In genomic region chr1:2559509-2560298, GRCh38 we compare ENCODE assay signal across 24 cellular contexts. TPM values are rescaled to one million over a fixed set of nuclear protein-coding genes. Genes with fewer than 3 reads are reported as not detected.
DNase-seq lines count a peak whose midpoint lies in the region; ATAC-seq and TF ChIP-seq lines count a peak whose summit lies in the region.
"Had no signal": no experiment of that assay in that cellular context is flagged by ENCODE, and none has a peak within 500 bp of the region (broad histone marks: within the 10 kb centered on the region; RNA-seq: fewer than 3 reads in every experiment).

No MANE protein-coding gene starts in this region.

- no peaks in the 10 kb centered on the region for H3K36me3 ChIP-seq in BLaER1
- H3K36me3 ChIP-seq in right lobe of liver, result peaks cover 0 to 9% (median under 1%) of the 10 kb centered on the region in 4 donors
- H3K36me3 ChIP-seq in ascending aorta, result peaks cover 0 to 10% of the 10 kb centered on the region in 2 donors

- WGBS in right lobe of liver (ENCODE audit: insufficient coverage, low coverage, low lambda C conversion rate, missing lambda C conversion rate), result 93% methylated on average over 3 of the region's 35 CpGs

- peak overlapping the region; percentile 92; the same call in 1 of the 2 replicates for H3K4me2 ChIP-seq in BLaER1

- ATAC-seq in activated T-helper 17 cell treated with anti-CD3 and anti-CD28 coated beads, Interleukin-2, amount 50 U/mL, for 72 hours (replicated peaks), result no peak
- ATAC-seq in right lobe of liver, result no peak
- ATAC-seq: T-cell had no signal

- H3K9me3 Mint-ChIP-seq in CD14-positive monocyte, result peaks cover 0 to 3% (median 0%) of the 10 kb centered on the region in 7 donors
- no peaks in the 10 kb centered on the region for H3K9me3 Mint-ChIP-seq in activated T-helper 17 cell treated with anti-CD3 and anti-CD28 coated beads, Interleukin-2, amount 50 U/mL, for 72 hours
- H3K9me3 Mint-ChIP-seq: T-cell had no signal

- H3K27me3 ChIP-seq in BLaER1, result no peaks in the 10 kb centered on the region
- no peaks in the 10 kb centered on the region for H3K27me3 ChIP-seq in right lobe of liver
- H3K27me3 ChIP-seq in ascending aorta, result no peaks in the 10 kb centered on the region
- H3K27me3 ChIP-seq: Peyer's patch had no signal

- no peaks in the 10 kb centered on the region for H4K20me1 ChIP-seq in BLaER1

- H3K4me1 ChIP-seq in BLaER1 (peaks cover 95% of the 10 kb centered on the region), right lobe of liver (peaks cover 0 to 12% (median 0%) of the 10 kb centered on the region in 4 donors), ascending aorta (peaks cover 0 to 16% of the 10 kb centered on the region in 2 donors)
- H3K4me1 ChIP-seq: Caco-2 had no signal

- no peak overlapping the region for H3K9ac ChIP-seq in BLaER1

- no peak overlapping the region for H3K27ac Mint-ChIP-seq in CD14-positive monocyte
- no peak overlapping the region for H3K27ac Mint-ChIP-seq in activated T-helper 17 cell treated with anti-CD3 and anti-CD28 coated beads, Interleukin-2, amount 50 U/mL, for 72 hours

- peaks cover 44 to 59% of the 10 kb centered on the region in 2 donors for H3K36me3 Mint-ChIP-seq in CD14-positive monocyte
- peaks cover 80% of the 10 kb centered on the region for H3K36me3 Mint-ChIP-seq in activated T-helper 17 cell treated with anti-CD3 and anti-CD28 coated beads, Interleukin-2, amount 50 U/mL, for 72 hours (ENCODE audit: low read depth)

- DNase-seq in CD14-positive monocyte (ENCODE audit: low spot score) (peak; percentile 40), right lobe of liver (peak in 2 of 3 donors; percentile 27 to 46), OCI-M1 (lab: John Stamatoyannopoulos, UW) (no peak), HPDE6-E6E7 (ENCODE audit: extremely low spot score) (no peak), ascending aorta (ENCODE audit: low spot score in 2 of 2) (no peak)
- DNase-seq: ACHN, Caco-2, DMS153, GF-D8, IMR-90, Karpas-422, NCI-H1048, NCI-H1436, NCI-H1930, NCI-H226, NCI-H524, Right ventricle myocardium superior, T-cell had no signal

- H3K4me1 Mint-ChIP-seq in CD14-positive monocyte, result peaks cover 22% of the 10 kb centered on the region
- peaks cover 7% of the 10 kb centered on the region for H3K4me1 Mint-ChIP-seq in activated T-helper 17 cell treated with anti-CD3 and anti-CD28 coated beads, Interleukin-2, amount 50 U/mL, for 72 hours

- H3K27me3 Mint-ChIP-seq in CD14-positive monocyte (ENCODE audit: low read depth in 3 of 3), result peaks cover 5 to 8% (median 6%) of the 10 kb centered on the region in 3 donors
- H3K27me3 Mint-ChIP-seq in activated T-helper 17 cell treated with anti-CD3 and anti-CD28 coated beads, Interleukin-2, amount 50 U/mL, for 72 hours, result no peaks in the 10 kb centered on the region
- H3K27me3 Mint-ChIP-seq: T-cell had no signal

- H3K27ac ChIP-seq in BLaER1 (no peak overlapping the region), right lobe of liver (no peak overlapping the region), ascending aorta (no peak overlapping the region)
- H3K27ac ChIP-seq: Peyer's patch, SK-N-MC had no signal

- no peak overlapping the region for H3K4me3 ChIP-seq in BLaER1
- H3K4me3 ChIP-seq in right lobe of liver, result no peak overlapping the region
- no peak overlapping the region for H3K4me3 ChIP-seq in ascending aorta
- H3K4me3 ChIP-seq: Peyer's patch, SK-N-MC had no signal

- TF ChIP-seq CTCF in CD14-positive monocyte (IDR thresholded peaks at IDR 0.05) (no peak), right lobe of liver (IDR thresholded peaks at IDR 0.05) (no peak), ascending aorta (IDR thresholded peaks at IDR 0.05) (no peak)

- H3K9me3 ChIP-seq in BLaER1, result no peaks in the 10 kb centered on the region
- no peaks in the 10 kb centered on the region for H3K9me3 ChIP-seq in right lobe of liver
- no peaks in the 10 kb centered on the region for H3K9me3 ChIP-seq in ascending aorta
- H3K9me3 ChIP-seq: Caco-2, Peyer's patch had no signal

- intact Hi-C loops in CD14-positive monocyte (cut with micrococcal nuclease) (no loop called here), right lobe of liver (cut with DNase I) (loop anchor here (10.0 kb wide), 1 partner anchor 85 kb away; no protein-coding TSS in a partner anchor), ascending aorta (cut with DNase I) (no loop called here)

- peak overlapping the region in 1 of 2 donors; percentile 6 for H3K4me3 Mint-ChIP-seq in CD14-positive monocyte
- H3K4me3 Mint-ChIP-seq in activated T-helper 17 cell treated with anti-CD3 and anti-CD28 coated beads, Interleukin-2, amount 50 U/mL, for 72 hours, result peak overlapping the region; percentile 3

- no peak for TF ChIP-seq POLR2A in right lobe of liver (IDR thresholded peaks at IDR 0.05)

RNA-seq across cellular contexts. Expression of gene TNFRSF14, which starts 3.5 kb away (rescaled TPM):
- polyA plus RNA-seq in CD14-positive monocyte, result 10 to 100 TPM; 62.1 to 64.4 TPM
- total RNA-seq in activated T-helper 17 cell treated with anti-CD3 and anti-CD28 coated beads, Interleukin-2, amount 50 U/mL, for 72 hours, result 100 to 1,000 TPM in 1 of 2 donors, 10 to 100 TPM in 1; 93.2 to 299 TPM
- total RNA-seq in right lobe of liver, result 10 to 100 TPM; 31.0 to 54.8 (median 41.1) TPM
- total RNA-seq in ascending aorta, result 141 TPM

RNA-seq across cellular contexts. Expression of gene PRXL2B, which starts 26.9 kb away (rescaled TPM):
- polyA plus RNA-seq in CD14-positive monocyte, result 1 to 10 TPM; 3.6 to 6.0 TPM
- 10 to 100 TPM; 27.4 to 36.3 TPM for total RNA-seq in activated T-helper 17 cell treated with anti-CD3 and anti-CD28 coated beads, Interleukin-2, amount 50 U/mL, for 72 hours
- total RNA-seq in right lobe of liver, result 10 to 100 TPM in 3 of 6 experiments, 1 to 10 TPM in 3; 5.1 to 18.6 (median 11.1) TPM
- 20.1 TPM for total RNA-seq in ascending aorta

RNA-seq across cellular contexts. Expression of gene HES5, which starts 29.6 kb away (rescaled TPM):
- not detected for polyA plus RNA-seq in CD14-positive monocyte
- not detected for total RNA-seq in activated T-helper 17 cell treated with anti-CD3 and anti-CD28 coated beads, Interleukin-2, amount 50 U/mL, for 72 hours
- total RNA-seq in right lobe of liver, result under 1 TPM in 2 of 6 experiments, not detected in 4; 0.18 to 0.25 TPM
- total RNA-seq in ascending aorta, result not detected
- total RNA-seq: Caco-2, HT1080, IMR-90, MCF 10A, T-cell had no signal
- polyA plus RNA-seq: IMR-90 had no signal

RNA-seq across cellular contexts. Expression of gene PANK4, which starts 33.3 kb away (rescaled TPM):
- 10 to 100 TPM; 11.9 to 13.7 TPM for polyA plus RNA-seq in CD14-positive monocyte
- total RNA-seq in activated T-helper 17 cell treated with anti-CD3 and anti-CD28 coated beads, Interleukin-2, amount 50 U/mL, for 72 hours, result 10 to 100 TPM; 41.7 to 54.9 TPM
- total RNA-seq in right lobe of liver (10 to 100 TPM in 5 of 6 experiments, 1 to 10 TPM in 1; 9.6 to 18.9 (median 13.4) TPM), ascending aorta (80.5 TPM)

Comparison
In these comparisons a context has a peak if more than half of its experiments do, and no peak if none do; other contexts are left out.
1. DNase-seq: peak in CD14-positive monocyte (single experiment) and right lobe of liver (2 of 3); none in OCI-M1 (single experiment), HPDE6-E6E7 (single experiment) and ascending aorta (0 of 2).
2. intact Hi-C loops: an anchor here in right lobe of liver (10.0 kb wide); none called in CD14-positive monocyte and ascending aorta.